In the genomic region with DNA sequence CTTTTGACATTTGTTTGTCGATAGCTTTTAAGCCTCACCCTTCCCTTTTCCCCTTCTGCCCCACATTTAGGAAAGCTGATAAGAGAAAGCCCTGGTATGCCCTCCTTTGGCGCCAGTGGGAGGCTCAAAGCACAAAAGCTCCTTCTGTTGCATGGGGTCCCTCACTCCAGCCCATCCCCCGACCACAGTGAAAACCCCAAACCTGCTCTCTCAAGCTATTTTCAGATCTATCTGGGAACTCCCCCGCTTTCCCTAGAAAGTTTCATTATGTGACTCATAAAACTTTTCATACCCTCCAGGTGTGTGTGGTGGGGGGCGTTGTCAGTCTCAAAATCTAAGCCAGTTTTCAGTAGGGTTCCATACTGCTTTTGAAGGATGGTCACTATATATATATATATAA, we compare ENCODE assay signal across 1 cellular context.
TF ChIP-seq lines count a peak whose summit lies in the region.

No MANE protein-coding gene starts in this region.

TF ChIP-seq in GM12878, 131 proteins besides CTCF, POLR2A, EP300 and RAD21 (continued from another document and continues in another):
- TF ChIP-seq, protein P1, sequence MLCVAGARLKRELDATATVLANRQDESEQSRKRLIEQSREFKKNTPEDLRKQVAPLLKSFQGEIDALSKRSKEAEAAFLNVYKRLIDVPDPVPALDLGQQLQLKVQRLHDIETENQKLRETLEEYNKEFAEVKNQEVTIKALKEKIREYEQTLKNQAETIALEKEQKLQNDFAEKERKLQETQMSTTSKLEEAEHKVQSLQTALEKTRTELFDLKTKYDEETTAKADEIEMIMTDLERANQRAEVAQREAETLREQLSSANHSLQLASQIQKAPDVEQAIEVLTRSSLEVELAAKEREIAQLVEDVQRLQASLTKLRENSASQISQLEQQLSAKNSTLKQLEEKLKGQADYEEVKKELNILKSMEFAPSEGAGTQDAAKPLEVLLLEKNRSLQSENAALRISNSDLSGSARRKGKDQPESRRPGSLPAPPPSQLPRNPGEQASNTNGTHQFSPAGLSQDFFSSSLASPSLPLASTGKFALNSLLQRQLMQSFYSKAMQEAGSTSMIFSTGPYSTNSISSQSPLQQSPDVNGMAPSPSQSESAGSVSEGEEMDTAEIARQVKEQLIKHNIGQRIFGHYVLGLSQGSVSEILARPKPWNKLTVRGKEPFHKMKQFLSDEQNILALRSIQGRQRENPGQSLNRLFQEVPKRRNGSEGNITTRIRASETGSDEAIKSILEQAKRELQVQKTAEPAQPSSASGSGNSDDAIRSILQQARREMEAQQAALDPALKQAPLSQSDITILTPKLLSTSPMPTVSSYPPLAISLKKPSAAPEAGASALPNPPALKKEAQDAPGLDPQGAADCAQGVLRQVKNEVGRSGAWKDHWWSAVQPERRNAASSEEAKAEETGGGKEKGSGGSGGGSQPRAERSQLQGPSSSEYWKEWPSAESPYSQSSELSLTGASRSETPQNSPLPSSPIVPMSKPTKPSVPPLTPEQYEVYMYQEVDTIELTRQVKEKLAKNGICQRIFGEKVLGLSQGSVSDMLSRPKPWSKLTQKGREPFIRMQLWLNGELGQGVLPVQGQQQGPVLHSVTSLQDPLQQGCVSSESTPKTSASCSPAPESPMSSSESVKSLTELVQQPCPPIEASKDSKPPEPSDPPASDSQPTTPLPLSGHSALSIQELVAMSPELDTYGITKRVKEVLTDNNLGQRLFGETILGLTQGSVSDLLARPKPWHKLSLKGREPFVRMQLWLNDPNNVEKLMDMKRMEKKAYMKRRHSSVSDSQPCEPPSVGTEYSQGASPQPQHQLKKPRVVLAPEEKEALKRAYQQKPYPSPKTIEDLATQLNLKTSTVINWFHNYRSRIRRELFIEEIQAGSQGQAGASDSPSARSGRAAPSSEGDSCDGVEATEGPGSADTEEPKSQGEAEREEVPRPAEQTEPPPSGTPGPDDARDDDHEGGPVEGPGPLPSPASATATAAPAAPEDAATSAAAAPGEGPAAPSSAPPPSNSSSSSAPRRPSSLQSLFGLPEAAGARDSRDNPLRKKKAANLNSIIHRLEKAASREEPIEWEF (IDR thresholded peaks at IDR 0.05; ENCODE audit: insufficient replicate concordance, low read depth, low read length): no peak
- TF ChIP-seq SUZ12 (IDR thresholded peaks at IDR 0.05; ENCODE audit: unreplicated experiment) (no peak), SMAD5 (IDR thresholded peaks at IDR 0.05; ENCODE audit: low read depth) (no peak), FOS (IDR thresholded peaks at IDR 0.05; ENCODE audit: borderline replicate concordance, extremely low read depth, insufficient read length) (no peak), ASH2L (IDR thresholded peaks at IDR 0.05; ENCODE audit: borderline replicate concordance, low read depth) (no peak), KDM1A (IDR thresholded peaks at IDR 0.05; ENCODE audit: borderline replicate concordance) (no peak), RELA (IDR thresholded peaks at IDR 0.05; ENCODE audit: borderline replicate concordance, partially characterized antibody) (no peak), ZZZ3 (IDR thresholded peaks at IDR 0.05; ENCODE audit: control insufficient read depth, insufficient read length, low read depth) (no peak), CREB1 (IDR thresholded peaks at IDR 0.05; ENCODE audit: low read depth) (peak; percentile 41; the same call in 1 of the 2 replicates), BHLHE40 (IDR thresholded peaks at IDR 0.05; ENCODE audit: borderline replicate concordance in 1 of 2, low read depth in 2 of 2, low read length in 1 of 2) (no peak), GATAD2B (conservative IDR thresholded peaks at IDR 0.05; ENCODE audit: low read depth) (no peak), SMARCA5 (IDR thresholded peaks at IDR 0.05) (no peak), LARP7 (IDR thresholded peaks at IDR 0.05) (no peak), DPF2 (IDR thresholded peaks at IDR 0.05) (peak; percentile 39; the same call in 1 of the 2 replicates), PAX8 (IDR thresholded peaks at IDR 0.05) (no peak), IKZF1 (conservative IDR thresholded peaks at IDR 0.05) (peak; percentile 38; the same call in 1 of the 2 replicates), GABPA (IDR thresholded peaks at IDR 0.05; ENCODE audit: low read depth) (no peak), POU2F2 (IDR thresholded peaks at IDR 0.05; ENCODE audit: borderline replicate concordance, low read depth, low read length) (no peak), SIN3A (IDR thresholded peaks at IDR 0.05; ENCODE audit: low read depth, low read length) (no peak), MTA2 (IDR thresholded peaks at IDR 0.05; ENCODE audit: low read depth) (peak; percentile 41), SMAD1 (IDR thresholded peaks at IDR 0.05; ENCODE audit: low read depth, partially characterized antibody) (no peak), CHD4 (IDR thresholded peaks at IDR 0.05) (no peak), CHD2 (IDR thresholded peaks at IDR 0.05; ENCODE audit: borderline replicate concordance, low read depth, low read length) (0 out of 2 replicates have a peak, but pooled peaks have one; percentile 29), PAX5 (IDR thresholded peaks at IDR 0.05; ENCODE audit: borderline replicate concordance, low read depth, low read length) (peak; percentile 66; the same call in 1 of the 2 replicates), STAT1 (conservative IDR thresholded peaks at IDR 0.05) (no peak), NRF1 (conservative IDR thresholded peaks at IDR 0.05; ENCODE audit: low read depth, low read length) (no peak), ZSCAN29 (IDR thresholded peaks at IDR 0.05) (no peak), NFIC (IDR thresholded peaks at IDR 0.05; ENCODE audit: low read depth, low read length) (peak; percentile 91), MEF2B (IDR thresholded peaks at IDR 0.05; ENCODE audit: partially characterized antibody, poor library complexity, severe bottlenecking) (peak; percentile 70), POLR2AphosphoS2 (IDR thresholded peaks at IDR 0.05; ENCODE audit: low read depth, low read length) (no peak), SUPT20H (IDR thresholded peaks at IDR 0.05; ENCODE audit: borderline replicate concordance, control insufficient read depth, low read depth, low read length) (no peak), ATF7 (IDR thresholded peaks at IDR 0.05; ENCODE audit: low read depth) (0 out of 2 replicates have a peak, but pooled peaks have one; percentile 21), SMC3 (IDR thresholded peaks at IDR 0.05; ENCODE audit: borderline replicate concordance, low read length) (no peak), EGR1 (IDR thresholded peaks at IDR 0.05; ENCODE audit: borderline replicate concordance in 1 of 2, low read depth in 2 of 2, low read length in 2 of 2) (no peak; a peak in 1 of 3 replicates)
- TF ChIP-seq, protein P2, sequence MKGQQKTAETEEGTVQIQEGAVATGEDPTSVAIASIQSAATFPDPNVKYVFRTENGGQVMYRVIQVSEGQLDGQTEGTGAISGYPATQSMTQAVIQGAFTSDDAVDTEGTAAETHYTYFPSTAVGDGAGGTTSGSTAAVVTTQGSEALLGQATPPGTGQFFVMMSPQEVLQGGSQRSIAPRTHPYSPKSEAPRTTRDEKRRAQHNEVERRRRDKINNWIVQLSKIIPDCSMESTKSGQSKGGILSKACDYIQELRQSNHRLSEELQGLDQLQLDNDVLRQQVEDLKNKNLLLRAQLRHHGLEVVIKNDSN (IDR thresholded peaks at IDR 0.05; ENCODE audit: borderline replicate concordance, extremely low read length, insufficient read depth, low read depth, low read length): no peak
- TF ChIP-seq, protein P3, sequence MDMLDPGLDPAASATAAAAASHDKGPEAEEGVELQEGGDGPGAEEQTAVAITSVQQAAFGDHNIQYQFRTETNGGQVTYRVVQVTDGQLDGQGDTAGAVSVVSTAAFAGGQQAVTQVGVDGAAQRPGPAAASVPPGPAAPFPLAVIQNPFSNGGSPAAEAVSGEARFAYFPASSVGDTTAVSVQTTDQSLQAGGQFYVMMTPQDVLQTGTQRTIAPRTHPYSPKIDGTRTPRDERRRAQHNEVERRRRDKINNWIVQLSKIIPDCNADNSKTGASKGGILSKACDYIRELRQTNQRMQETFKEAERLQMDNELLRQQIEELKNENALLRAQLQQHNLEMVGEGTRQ (IDR thresholded peaks at IDR 0.05; ENCODE audit: borderline replicate concordance, low read depth, low read length): no peak
- TF ChIP-seq, protein P4, sequence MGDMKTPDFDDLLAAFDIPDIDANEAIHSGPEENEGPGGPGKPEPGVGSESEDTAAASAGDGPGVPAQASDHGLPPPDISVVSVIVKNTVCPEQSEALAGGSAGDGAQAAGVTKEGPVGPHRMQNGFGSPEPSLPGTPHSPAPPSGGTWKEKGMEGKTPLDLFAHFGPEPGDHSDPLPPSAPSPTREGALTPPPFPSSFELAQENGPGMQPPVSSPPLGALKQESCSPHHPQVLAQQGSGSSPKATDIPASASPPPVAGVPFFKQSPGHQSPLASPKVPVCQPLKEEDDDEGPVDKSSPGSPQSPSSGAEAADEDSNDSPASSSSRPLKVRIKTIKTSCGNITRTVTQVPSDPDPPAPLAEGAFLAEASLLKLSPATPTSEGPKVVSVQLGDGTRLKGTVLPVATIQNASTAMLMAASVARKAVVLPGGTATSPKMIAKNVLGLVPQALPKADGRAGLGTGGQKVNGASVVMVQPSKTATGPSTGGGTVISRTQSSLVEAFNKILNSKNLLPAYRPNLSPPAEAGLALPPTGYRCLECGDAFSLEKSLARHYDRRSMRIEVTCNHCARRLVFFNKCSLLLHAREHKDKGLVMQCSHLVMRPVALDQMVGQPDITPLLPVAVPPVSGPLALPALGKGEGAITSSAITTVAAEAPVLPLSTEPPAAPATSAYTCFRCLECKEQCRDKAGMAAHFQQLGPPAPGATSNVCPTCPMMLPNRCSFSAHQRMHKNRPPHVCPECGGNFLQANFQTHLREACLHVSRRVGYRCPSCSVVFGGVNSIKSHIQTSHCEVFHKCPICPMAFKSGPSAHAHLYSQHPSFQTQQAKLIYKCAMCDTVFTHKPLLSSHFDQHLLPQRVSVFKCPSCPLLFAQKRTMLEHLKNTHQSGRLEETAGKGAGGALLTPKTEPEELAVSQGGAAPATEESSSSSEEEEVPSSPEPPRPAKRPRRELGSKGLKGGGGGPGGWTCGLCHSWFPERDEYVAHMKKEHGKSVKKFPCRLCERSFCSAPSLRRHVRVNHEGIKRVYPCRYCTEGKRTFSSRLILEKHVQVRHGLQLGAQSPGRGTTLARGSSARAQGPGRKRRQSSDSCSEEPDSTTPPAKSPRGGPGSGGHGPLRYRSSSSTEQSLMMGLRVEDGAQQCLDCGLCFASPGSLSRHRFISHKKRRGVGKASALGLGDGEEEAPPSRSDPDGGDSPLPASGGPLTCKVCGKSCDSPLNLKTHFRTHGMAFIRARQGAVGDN (IDR thresholded peaks at IDR 0.05): no peak
- TF ChIP-seq, protein P5, sequence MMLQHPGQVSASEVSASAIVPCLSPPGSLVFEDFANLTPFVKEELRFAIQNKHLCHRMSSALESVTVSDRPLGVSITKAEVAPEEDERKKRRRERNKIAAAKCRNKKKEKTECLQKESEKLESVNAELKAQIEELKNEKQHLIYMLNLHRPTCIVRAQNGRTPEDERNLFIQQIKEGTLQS (IDR thresholded peaks at IDR 0.05; ENCODE audit: borderline replicate concordance, extremely low read depth, low read depth, low read length): no peak
- TF ChIP-seq, protein P6, sequence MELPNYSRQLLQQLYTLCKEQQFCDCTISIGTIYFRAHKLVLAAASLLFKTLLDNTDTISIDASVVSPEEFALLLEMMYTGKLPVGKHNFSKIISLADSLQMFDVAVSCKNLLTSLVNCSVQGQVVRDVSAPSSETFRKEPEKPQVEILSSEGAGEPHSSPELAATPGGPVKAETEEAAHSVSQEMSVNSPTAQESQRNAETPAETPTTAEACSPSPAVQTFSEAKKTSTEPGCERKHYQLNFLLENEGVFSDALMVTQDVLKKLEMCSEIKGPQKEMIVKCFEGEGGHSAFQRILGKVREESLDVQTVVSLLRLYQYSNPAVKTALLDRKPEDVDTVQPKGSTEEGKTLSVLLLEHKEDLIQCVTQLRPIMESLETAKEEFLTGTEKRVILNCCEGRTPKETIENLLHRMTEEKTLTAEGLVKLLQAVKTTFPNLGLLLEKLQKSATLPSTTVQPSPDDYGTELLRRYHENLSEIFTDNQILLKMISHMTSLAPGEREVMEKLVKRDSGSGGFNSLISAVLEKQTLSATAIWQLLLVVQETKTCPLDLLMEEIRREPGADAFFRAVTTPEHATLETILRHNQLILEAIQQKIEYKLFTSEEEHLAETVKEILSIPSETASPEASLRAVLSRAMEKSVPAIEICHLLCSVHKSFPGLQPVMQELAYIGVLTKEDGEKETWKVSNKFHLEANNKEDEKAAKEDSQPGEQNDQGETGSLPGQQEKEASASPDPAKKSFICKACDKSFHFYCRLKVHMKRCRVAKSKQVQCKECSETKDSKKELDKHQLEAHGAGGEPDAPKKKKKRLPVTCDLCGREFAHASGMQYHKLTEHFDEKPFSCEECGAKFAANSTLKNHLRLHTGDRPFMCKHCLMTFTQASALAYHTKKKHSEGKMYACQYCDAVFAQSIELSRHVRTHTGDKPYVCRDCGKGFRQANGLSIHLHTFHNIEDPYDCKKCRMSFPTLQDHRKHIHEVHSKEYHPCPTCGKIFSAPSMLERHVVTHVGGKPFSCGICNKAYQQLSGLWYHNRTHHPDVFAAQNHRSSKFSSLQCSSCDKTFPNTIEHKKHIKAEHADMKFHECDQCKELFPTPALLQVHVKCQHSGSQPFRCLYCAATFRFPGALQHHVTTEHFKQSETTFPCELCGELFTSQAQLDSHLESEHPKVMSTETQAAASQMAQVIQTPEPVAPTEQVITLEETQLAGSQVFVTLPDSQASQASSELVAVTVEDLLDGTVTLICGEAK (IDR thresholded peaks at IDR 0.05; ENCODE audit: borderline replicate concordance): no peak
- TF ChIP-seq, protein P7, sequence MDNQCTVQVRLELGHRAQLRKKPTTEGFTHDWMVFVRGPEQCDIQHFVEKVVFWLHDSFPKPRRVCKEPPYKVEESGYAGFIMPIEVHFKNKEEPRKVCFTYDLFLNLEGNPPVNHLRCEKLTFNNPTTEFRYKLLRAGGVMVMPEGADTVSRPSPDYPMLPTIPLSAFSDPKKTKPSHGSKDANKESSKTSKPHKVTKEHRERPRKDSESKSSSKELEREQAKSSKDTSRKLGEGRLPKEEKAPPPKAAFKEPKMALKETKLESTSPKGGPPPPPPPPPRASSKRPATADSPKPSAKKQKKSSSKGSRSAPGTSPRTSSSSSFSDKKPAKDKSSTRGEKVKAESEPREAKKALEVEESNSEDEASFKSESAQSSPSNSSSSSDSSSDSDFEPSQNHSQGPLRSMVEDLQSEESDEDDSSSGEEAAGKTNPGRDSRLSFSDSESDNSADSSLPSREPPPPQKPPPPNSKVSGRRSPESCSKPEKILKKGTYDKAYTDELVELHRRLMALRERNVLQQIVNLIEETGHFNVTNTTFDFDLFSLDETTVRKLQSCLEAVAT (IDR thresholded peaks at IDR 0.05): 0 out of 2 replicates have a peak, but pooled peaks have one; percentile 16
